ENCODE assay signal across 24 cellular contexts in genomic region chr5:128035689-128036088, GRCh38. TPM values are rescaled to one million over a fixed set of nuclear protein-coding genes. Genes with fewer than 3 reads are reported as not detected.
DNase-seq lines count a peak whose midpoint lies in the region; ATAC-seq, FAIRE-seq and TF ChIP-seq lines count a peak whose summit lies in the region.
"Had no signal": no experiment of that assay in that cellular context is flagged by ENCODE, and none has a peak within 500 bp of the region (broad histone marks: within the 10 kb centered on the region; RNA-seq: fewer than 3 reads in every experiment).

No MANE protein-coding gene starts in this region.

- no peaks in the 10 kb centered on the region for H3K36me3 ChIP-seq in K562 (ENCODE audit: control insufficient read depth, insufficient read depth, low read length)
- H3K36me3 ChIP-seq: right atrium auricular region, stomach had no signal

- H3K9me1 ChIP-seq in K562 (ENCODE audit: control insufficient read depth, insufficient read depth, low read length), result no peaks in the 10 kb centered on the region

- H2AFZ ChIP-seq in K562 (ENCODE audit: low read depth, low read length), result no peak overlapping the region
- H2AFZ ChIP-seq: GM23248 had no signal

- 69% methylated on average over 4 of the region's 4 CpGs for WGBS in K562 (ENCODE audit: insufficient coverage, low coverage, missing lambda C conversion rate)

- no peak overlapping the region for H3K4me2 ChIP-seq in K562 (ENCODE audit: insufficient read depth, low read length)

- no peaks in the 10 kb centered on the region for H3K27me3 ChIP-seq in K562 (ENCODE audit: control insufficient read depth in 2 of 2, insufficient read depth in 2 of 2, low read length in 2 of 2)
- H3K27me3 ChIP-seq: foreskin keratinocyte, right atrium auricular region, stomach, tibial nerve had no signal

- peaks cover 2% of the 10 kb centered on the region; the same call in 2 of the 3 replicates for H3K79me2 ChIP-seq in K562 (ENCODE audit: control insufficient read depth, insufficient read depth, low read length)

- peaks cover 7% of the 10 kb centered on the region in 2 experiments; a peak in 1 of 5 replicates for H3K4me1 ChIP-seq in K562 (replicated peaks in 1 of 2; ENCODE audit: control insufficient read depth in 2 of 2, insufficient read depth in 2 of 2, low read length in 2 of 2)

- no peak overlapping the region for H3K9ac ChIP-seq in K562 (ENCODE audit: insufficient read depth in 1 of 2, low read depth in 2 of 2, low read length in 2 of 2)
- H3K9ac ChIP-seq: GM23248 had no signal

- no peak for TF ChIP-seq EP300 in K562 (IDR thresholded peaks at IDR 0.05; ENCODE audit: low read length)

- intact Hi-C loops in K562 (cut with micrococcal nuclease), result no loop called here

- no peak for TF ChIP-seq RAD21 in K562 (CRISPR knock-in tag; conservative IDR thresholded peaks at IDR 0.05 in 1 of 2, IDR thresholded peaks at IDR 0.05 in 1 of 2)

- no peak for TF ChIP-seq POLR2A in K562 (conservative IDR thresholded peaks at IDR 0.05)

- POLR2A ChIA-PET in K562 (lab: Yijun Ruan, JAX), result no interaction called here

- no peak overlapping the region for H3K4me3 ChIP-seq in K562
- H3K4me3 ChIP-seq: GM23248, right atrium auricular region, stomach, tibial nerve had no signal

- CTCF ChIA-PET in K562 (lab: Yijun Ruan, JAX; ENCODE audit: low intra/inter-chr PET ratio), result no interaction called here

- FAIRE-seq in K562 (lab: Jason Lieb, UNC), result no peak

- H3K27ac ChIP-seq in K562 (ENCODE audit: extremely low read depth, low read depth, low read length), result no peak overlapping the region
- H3K27ac ChIP-seq: 22Rv1, foreskin keratinocyte, GM23248, right atrium auricular region, stomach, tibial nerve, VCaP had no signal

- H4K20me1 ChIP-seq in K562 (replicated peaks; ENCODE audit: control insufficient read depth, insufficient read depth, low read length), result no peaks in the 10 kb centered on the region; the same call in 1 of the 2 replicates

- BruUV-seq in K562 (replicated peaks; lab: Mats Ljungman, UMichigan), result no TSS peak

- TF ChIP-seq CTCF in K562 (IDR thresholded peaks at IDR 0.05 in 2 of 3, conservative IDR thresholded peaks at IDR 0.05 in 1 of 3; ENCODE audit: insufficient read depth in 2 of 3, low read depth in 1 of 3, low read length in 3 of 3), result no peak

- in situ Hi-C loops in K562 (cut with MboI), result no loop called here

- H3K9me3 ChIP-seq in K562 (replicated peaks; ENCODE audit: control insufficient read depth, insufficient read depth, low read depth, low read length), result no peaks in the 10 kb centered on the region; the same call in 1 of the 2 replicates
- H3K9me3 ChIP-seq: stomach had no signal

- peak; percentile 37 for DNase-seq in DMS 273 (lab: John Stamatoyannopoulos, UW; ENCODE audit: unreplicated experiment)
- DNase-seq in DMS 273 treated with DMSO at 0.1 percent for 48 hours (lab: John Stamatoyannopoulos, UW), result no peak
- DNase-seq in NCI-H2227 (lab: John Stamatoyannopoulos, UW; ENCODE audit: unreplicated experiment), result peak; percentile 22
- no peak for DNase-seq in K562 (ENCODE audit: extremely low read depth in 1 of 4, low spot score in 3 of 4)
- DNase-seq in renal cortical epithelial cell (ENCODE audit: low read depth), result peak; percentile 58
- DNase-seq in AML-193 (lab: John Stamatoyannopoulos, UW), result no peak
- DNase-seq: activated CD4-positive, alpha-beta T cell treated with anti-CD3 and anti-CD28 coated beads, Interleukin-2, amount 50 U/mL, for 1 hour; activated CD8-positive, alpha-beta memory T cell treated with anti-CD3 and anti-CD28 coated beads, Interleukin-2, amount 50 U/mL, for 48 hours; activated effector memory CD4-positive, alpha-beta T cell treated with anti-CD3 and anti-CD28 coated beads, Interleukin-2, amount 50 U/mL, for 16 hours; effector CD4-positive, alpha-beta T cell; foreskin keratinocyte; GM23248; mesendoderm; naive thymus-derived CD8-positive, alpha-beta T cell; NCI-H1105; NCI-H774; Right ventricle myocardium superior; stomach had no signal

- no peak for ATAC-seq in K562
- ATAC-seq in HG03196 (IDR thresholded peaks at IDR 0.05; ENCODE audit: unreplicated experiment), result no peak
- no peak for ATAC-seq in HG03521 (IDR thresholded peaks at IDR 0.05; ENCODE audit: unreplicated experiment)
- ATAC-seq: foreskin keratinocyte; naive thymus-derived CD8-positive, alpha-beta T cell had no signal

TF ChIP-seq in K562, 482 proteins besides CTCF, POLR2A, EP300 and RAD21 (continues in another document):
- TF ChIP-seq MEIS2 (IDR thresholded peaks at IDR 0.05; ENCODE audit: partially characterized antibody), result peak; percentile 15

RNA-seq across cellular contexts. Expression of gene SLC12A2, which starts 47.9 kb away (rescaled TPM):
- total RNA-seq in K562 (2011; cell fraction: chromatin; rRNA removed; ENCODE audit: low replicate concordance), result 25.5 and 58.3 TPM in 2 replicates
- 16.8 and 22.5 TPM in 2 replicates for total RNA-seq in K562 (2011; cell fraction: nucleolus; rRNA removed)
- total RNA-seq in K562 (2011; cell fraction: nucleoplasm; rRNA removed), result 28.2 and 32.5 TPM in 2 replicates
- total RNA-seq in K562 (2014; rRNA removed) (14.6 and 16.6 TPM in 2 replicates), K562 (2014; rRNA removed; fragmentation: Illumina TruSeq; extraction: Trizol) (20.3 and 25.8 TPM in 2 replicates), K562 (2015; rRNA removed; fragmentation: Illumina TruSeq; extraction: Trizol) (18.1 and 18.6 TPM in 2 replicates), K562 (2021) (17.5 and 19.7 TPM in 2 replicates), renal cortical epithelial cell (31.6 and 41.3 TPM in 2 replicates)
- polyA plus RNA-seq in K562 (2011; rRNA removed) (7.2 and 12.6 TPM in 2 replicates), K562 (2014; fragmentation: Illumina TruSeq; extraction: Trizol) (6.4 and 6.7 TPM in 2 replicates), K562 (2014; fragmentation: Nextera tagmentation; extraction: Ambion mirVana) (1 to 10 TPM; 5.3 to 5.4 TPM), K562 (2014; rRNA removed) (5.1 and 5.7 TPM in 2 replicates)
- 3.8 and 4.3 TPM in 2 replicates for polyA plus RNA-seq in K562 (2011; cell fraction: cytosol; rRNA removed)
- 4.7 and 5.9 TPM in 2 replicates for polyA plus RNA-seq in K562 (2011; cell fraction: nucleus; rRNA removed)
- 4.6 and 6.5 TPM in 2 replicates for polyA plus RNA-seq in K562 (2012)
- polyA minus RNA-seq in K562 (2011; rRNA and poly(A)+ RNA removed), result 59.0 and 96.2 TPM in 2 replicates
- polyA minus RNA-seq in K562 (2011; cell fraction: cytosol; rRNA and poly(A)+ RNA removed), result 15.4 and 28.4 TPM in 2 replicates
- 17.2 and 19.3 TPM in 2 replicates for polyA minus RNA-seq in K562 (2011; cell fraction: nucleus; rRNA and poly(A)+ RNA removed)

Comparison
In these comparisons a context has a peak if more than half of its experiments do, and no peak if none do; other contexts are left out.
1. DNase-seq: peak in DMS 273 (single experiment), NCI-H2227 (single experiment) and renal cortical epithelial cell (single experiment); none in DMS 273 treated with DMSO at 0.1 percent for 48 hours (single experiment), K562 (0 of 4) and AML-193 (0 of 2).